18 cellular contexts compared by ENCODE assay signal in the genomic region with DNA sequence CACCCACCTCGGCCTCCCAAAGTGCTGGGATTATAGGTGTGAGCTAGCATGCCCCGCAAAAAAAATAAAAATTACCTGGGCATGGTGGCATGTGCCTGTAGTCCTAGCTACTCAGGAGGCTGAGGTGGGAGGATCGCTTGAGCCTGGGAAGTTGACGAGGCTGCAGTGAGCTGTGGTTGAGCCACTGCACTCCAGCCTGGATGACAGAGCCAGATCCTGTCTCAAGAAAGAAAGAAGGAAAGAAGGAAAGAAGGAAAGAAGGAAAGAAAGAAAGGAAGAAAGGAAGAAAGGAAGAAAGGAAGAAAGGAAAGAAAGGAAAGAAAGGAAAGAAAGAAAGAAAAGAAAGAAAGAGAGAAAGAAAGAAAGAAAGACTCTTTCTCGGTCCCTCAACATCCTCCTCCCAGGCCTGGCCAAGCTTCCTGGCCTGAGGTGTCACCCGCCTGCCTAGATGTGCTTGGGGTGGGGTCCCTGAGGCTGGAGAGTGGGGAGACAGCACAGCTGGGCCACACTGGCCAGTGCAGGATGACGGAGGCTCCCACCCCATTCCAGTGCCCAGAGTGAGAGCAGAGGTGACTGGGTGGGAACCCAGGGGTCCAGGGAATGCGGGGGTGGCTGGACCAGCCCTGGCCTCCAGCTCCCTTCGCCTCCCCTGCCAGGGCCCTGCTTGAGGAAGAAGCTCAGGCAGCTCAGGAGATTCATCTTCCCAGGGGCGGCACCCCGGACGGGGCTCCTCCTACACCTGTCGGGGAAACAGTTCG. TPM values are rescaled to one million over a fixed set of nuclear protein-coding genes. Genes with fewer than 3 reads are reported as not detected.
DNase-seq lines count a peak whose midpoint lies in the region; ATAC-seq and TF ChIP-seq lines count a peak whose summit lies in the region.
"Had no signal": no experiment of that assay in that cellular context is flagged by ENCODE, and none has a peak within 500 bp of the region (broad histone marks: within the 10 kb centered on the region; RNA-seq: fewer than 3 reads in every experiment).

No MANE protein-coding gene starts in this region.

- peaks cover 9% of the 10 kb centered on the region for H3F3A ChIP-seq in GM23338 (replicated peaks; ENCODE audit: low read depth)

- ATAC-seq in Right ventricle myocardium inferior (no peak), GM23338 (peak; percentile 35), WTC11 (no peak), mucosa of descending colon (peak; percentile 16)
- ATAC-seq: CD8-positive, alpha-beta T cell; SK-N-SH treated with all-trans-retinoic acid at 6 μM for 48 hours had no signal

- intact Hi-C loops in Right ventricle myocardium inferior (cut with DNase I) (no loop called here), cardiac septum (cut with DNase I) (no loop called here), mucosa of descending colon (cut with DNase I, micrococcal nuclease) (loop anchor here in 1 of 2 donors (10.0 kb wide), 1 partner anchor 116 kb away; no protein-coding TSS in a partner anchor)

- H3K27me3 Mint-ChIP-seq in GM23338 (ENCODE audit: insufficient read depth, low read depth, poor library complexity): peaks cover 10% of the 10 kb centered on the region
- peaks cover 2% of the 10 kb centered on the region; the same call in 1 of the 2 replicates for H3K27me3 Mint-ChIP-seq in WTC11 (ENCODE audit: low read depth)

- H3K9me3 Mint-ChIP-seq in GM23338 (no peaks in the 10 kb centered on the region), WTC11 (peaks cover 8% of the 10 kb centered on the region)
- H3K9me3 Mint-ChIP-seq: CD8-positive, alpha-beta T cell had no signal

- POLR2A ChIA-PET in WTC11 (lab: Charles Lee): interaction anchor here (1.9 kb wide), 1 partner anchor 8 kb away, joined by 4 read pairs; no protein-coding TSS in a partner anchor
- POLR2A ChIA-PET in GM10248 (lab: Yijun Ruan, JAX): interaction anchor here (0.6 to 1.2 kb wide), 2 partner anchors 10 to 647 kb away, joined by 3 to 4 read pairs; no protein-coding TSS in a partner anchor

- H3K36me3 Mint-ChIP-seq in GM23338 (ENCODE audit: low read depth) (no peaks in the 10 kb centered on the region; the same call in 2 of the 3 replicates), WTC11 (no peaks in the 10 kb centered on the region)
- H3K36me3 Mint-ChIP-seq: CD8-positive, alpha-beta T cell had no signal

- H4K20me1 ChIP-seq in GM23338 (replicated peaks; ENCODE audit: insufficient read depth) (no peaks in the 10 kb centered on the region), hepatocyte (ENCODE audit: insufficient read depth, poor library complexity, severe bottlenecking) (no peaks in the 10 kb centered on the region)

- WGBS in hepatocyte (ENCODE audit: low lambda C conversion rate, missing lambda C conversion rate): 82% methylated on average over 13 of the region's 14 CpGs

- H3K27ac ChIP-seq in GM23338 (ENCODE audit: low read depth): no peak overlapping the region
- H3K27ac ChIP-seq in hepatocyte: no peak overlapping the region

- H2AFZ ChIP-seq in GM23338: no peak overlapping the region
- H2AFZ ChIP-seq in hepatocyte: no peak overlapping the region

- no peak overlapping the region for H3K27ac Mint-ChIP-seq in GM23338
- H3K27ac Mint-ChIP-seq in WTC11: peak overlapping the region; percentile 65
- H3K27ac Mint-ChIP-seq: CD8-positive, alpha-beta T cell had no signal

- no peak overlapping the region; the same call in 2 of the 3 replicates for H3K4me3 Mint-ChIP-seq in GM23338
- H3K4me3 Mint-ChIP-seq in WTC11: no peak overlapping the region
- H3K4me3 Mint-ChIP-seq: CD8-positive, alpha-beta T cell had no signal

- peaks cover 11% of the 10 kb centered on the region for H3K4me1 Mint-ChIP-seq in GM23338
- H3K4me1 Mint-ChIP-seq in WTC11: peaks cover 4% of the 10 kb centered on the region

- TF ChIP-seq CTCF in GM23338 (conservative IDR thresholded peaks at IDR 0.05; ENCODE audit: low read depth in 2 of 2) (no peak), WTC11 (IDR thresholded peaks at IDR 0.05) (no peak), mucosa of descending colon (IDR thresholded peaks at IDR 0.05) (no peak), hepatocyte (IDR thresholded peaks at IDR 0.05; ENCODE audit: poor library complexity) (no peak), GM10248 (IDR thresholded peaks at IDR 0.05; ENCODE audit: control extremely low read depth, extremely low read depth, low read depth, missing control alignments) (no peak)

- H3K4me1 ChIP-seq in GM23338 (ENCODE audit: insufficient read depth): no peaks in the 10 kb centered on the region
- peaks cover 4% of the 10 kb centered on the region for H3K4me1 ChIP-seq in mucosa of descending colon (ENCODE audit: low read depth)
- H3K4me1 ChIP-seq in hepatocyte (ENCODE audit: insufficient read depth): no peaks in the 10 kb centered on the region

- H3K36me3 ChIP-seq in GM23338 (ENCODE audit: insufficient read depth): no peaks in the 10 kb centered on the region
- no peaks in the 10 kb centered on the region for H3K36me3 ChIP-seq in mucosa of descending colon (ENCODE audit: low read depth)
- no peaks in the 10 kb centered on the region for H3K36me3 ChIP-seq in hepatocyte (replicated peaks; ENCODE audit: insufficient read depth, low read depth)

- no peaks in the 10 kb centered on the region for H3K79me2 ChIP-seq in GM23338 (replicated peaks; ENCODE audit: insufficient read depth)
- H3K79me2 ChIP-seq in hepatocyte: no peaks in the 10 kb centered on the region

- H3K4me2 ChIP-seq in GM23338 (no peak overlapping the region), hepatocyte (no peak overlapping the region)

- CTCF ChIA-PET in WTC11 (lab: Charles Lee): interaction anchor here (0.7 to 1.9 kb wide), 8 partner anchors 42 to 222 kb away, joined by 3 to 9 read pairs (median 4); no protein-coding TSS in a partner anchor
- CTCF ChIA-PET in GM10248 (lab: Yijun Ruan, JAX): interaction anchor here (0.9 to 6.4 kb wide), 3 partner anchors 7 to 272 kb away, joined by 3 to 72 read pairs (median 3); no protein-coding TSS in a partner anchor

- H3K4me3 ChIP-seq in GM23338 (no peak overlapping the region), mucosa of descending colon (no peak overlapping the region), hepatocyte (no peak overlapping the region)

- DNase-seq in Right ventricle myocardium inferior (ENCODE audit: missing footprints): peak; percentile 9
- DNase-seq in cardiac septum (ENCODE audit: low spot score): no peak
- DNase-seq in GM23338 (ENCODE audit: low spot score): no peak
- no peak for DNase-seq in WTC11 (ENCODE audit: low spot score)
- DNase-seq in mucosa of descending colon: peak in 1 of 3 donors; percentile 50
- no peak for DNase-seq in NCI-H2081 (lab: John Stamatoyannopoulos, UW)
- DNase-seq in hepatocyte (ENCODE audit: low spot score): no peak
- no peak for DNase-seq in GM10248 (ENCODE audit: extremely low spot score)
- DNase-seq: CD8-positive, alpha-beta T cell; DMS79; H7; NCI-H1105 treated with DMSO at 0.1 percent for 48 hours; NCI-H1694; NCI-H510A; NCI-H748 treated with DMSO at 0.1 percent for 48 hours; OCI-M1; SIG-M5 had no signal

- H3K27me3 ChIP-seq in GM23338 (ENCODE audit: insufficient read depth): no peaks in the 10 kb centered on the region
- H3K27me3 ChIP-seq in hepatocyte: no peaks in the 10 kb centered on the region

- H3K9me3 ChIP-seq in mucosa of descending colon (no peaks in the 10 kb centered on the region), hepatocyte (ENCODE audit: low read depth) (no peaks in the 10 kb centered on the region)

- H3K9me2 ChIP-seq in GM23338 (ENCODE audit: insufficient read depth): no peaks in the 10 kb centered on the region
- H3K9me2 ChIP-seq in hepatocyte (replicated peaks; ENCODE audit: insufficient read depth): no peaks in the 10 kb centered on the region

TF ChIP-seq in GM23338, 12 proteins besides CTCF, POLR2A, EP300 and RAD21 (continues in another document):
- TF ChIP-seq, protein P1, sequence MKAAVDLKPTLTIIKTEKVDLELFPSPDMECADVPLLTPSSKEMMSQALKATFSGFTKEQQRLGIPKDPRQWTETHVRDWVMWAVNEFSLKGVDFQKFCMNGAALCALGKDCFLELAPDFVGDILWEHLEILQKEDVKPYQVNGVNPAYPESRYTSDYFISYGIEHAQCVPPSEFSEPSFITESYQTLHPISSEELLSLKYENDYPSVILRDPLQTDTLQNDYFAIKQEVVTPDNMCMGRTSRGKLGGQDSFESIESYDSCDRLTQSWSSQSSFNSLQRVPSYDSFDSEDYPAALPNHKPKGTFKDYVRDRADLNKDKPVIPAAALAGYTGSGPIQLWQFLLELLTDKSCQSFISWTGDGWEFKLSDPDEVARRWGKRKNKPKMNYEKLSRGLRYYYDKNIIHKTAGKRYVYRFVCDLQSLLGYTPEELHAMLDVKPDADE (IDR thresholded peaks at IDR 0.05): no peak

TF ChIP-seq in WTC11, 78 proteins besides CTCF, POLR2A, EP300 and RAD21 (continues in another document):
- no peak for TF ChIP-seq PRRX2 (CRISPR knock-in tag; IDR thresholded peaks at IDR 0.05)

RNA-seq across cellular contexts. Expression of a gene that starts 10.2 kb away (rescaled TPM):
- total RNA-seq in Right ventricle myocardium inferior (182 TPM), cardiac septum (183 TPM), WTC11 (2021) (339 to 383 TPM (median 360 TPM) in 3 replicates), mucosa of descending colon (100 to 1,000 TPM; 314 to 329 (median 318) TPM), hepatocyte (134 and 155 TPM in 2 replicates)
- 138 and 147 TPM in 2 replicates for total RNA-seq in GM23338 (2014; rRNA removed; shearing (Covaris generic))
- polyA plus RNA-seq in GM23338 (2016; fragmentation: Nextera tagmentation; extraction: Ambion mirVana) (65.4 and 78.6 TPM in 2 replicates), hepatocyte (154 and 175 TPM in 2 replicates)

RNA-seq across cellular contexts. Expression of a gene that starts 14.0 kb away (rescaled TPM):
- total RNA-seq in Right ventricle myocardium inferior (not detected), cardiac septum (0.16 TPM), WTC11 (2021) (0.87 to 2.1 TPM (median 1.9 TPM) in 3 replicates), mucosa of descending colon (1 to 10 TPM in 1 of 3 donors, under 1 TPM in 2; 0.32 to 1.2 (median 0.43) TPM), hepatocyte (0.53 TPM in 1 of 2 replicates, not detected in the other)
- 0.82 and 0.87 TPM in 2 replicates for total RNA-seq in GM23338 (2014; rRNA removed; shearing (Covaris generic))
- polyA plus RNA-seq in GM23338 (2016; fragmentation: Nextera tagmentation; extraction: Ambion mirVana) (0.42 TPM in 1 of 2 replicates, not detected in the other), hepatocyte (0.33 and 1.3 TPM in 2 replicates)

RNA-seq across cellular contexts. Expression of a gene that starts 18.0 kb away (rescaled TPM):
- total RNA-seq in Right ventricle myocardium inferior (1.2 TPM), cardiac septum (0.70 TPM), WTC11 (2021) (15.0 to 21.9 TPM (median 20.0 TPM) in 3 replicates), mucosa of descending colon (1 to 10 TPM; 1.8 to 4.0 (median 3.0) TPM), hepatocyte (3.6 and 5.8 TPM in 2 replicates)
- total RNA-seq in GM23338 (2014; rRNA removed; shearing (Covaris generic)): 13.4 and 19.5 TPM in 2 replicates
- polyA plus RNA-seq in GM23338 (2016; fragmentation: Nextera tagmentation; extraction: Ambion mirVana) (22.0 and 25.0 TPM in 2 replicates), hepatocyte (5.3 and 5.8 TPM in 2 replicates)

Comparison
In these comparisons a context has a peak if more than half of its experiments do, and no peak if none do; other contexts are left out.
1. ATAC-seq: peak in GM23338 (single experiment) and mucosa of descending colon (single experiment); none in Right ventricle myocardium inferior (single experiment) and WTC11 (single experiment).